ENCODE assay signal across 13 cellular contexts in genomic region chr20:19785173-19785799, GRCh38. TPM values are rescaled to one million over a fixed set of nuclear protein-coding genes. Genes with fewer than 3 reads are reported as not detected.
DNase-seq lines count a peak whose midpoint lies in the region; ATAC-seq and TF ChIP-seq lines count a peak whose summit lies in the region.
"Had no signal": no experiment of that assay in that cellular context is flagged by ENCODE, and none has a peak within 500 bp of the region (broad histone marks: within the 10 kb centered on the region; RNA-seq: fewer than 3 reads in every experiment).

No MANE protein-coding gene starts in this region.

- peaks cover 0 to 14% of the 10 kb centered on the region in 2 experiments for H3K36me3 ChIP-seq in SK-N-SH (replicated peaks in 1 of 2; ENCODE audit: control insufficient read depth in 1 of 2, insufficient read depth in 2 of 2, low read length in 1 of 2)
- H3K36me3 ChIP-seq in mucosa of rectum (ENCODE audit: control insufficient read depth in 2 of 2, insufficient read depth in 2 of 2, low read length in 2 of 2) = no peaks in the 10 kb centered on the region
- H3K36me3 ChIP-seq in uterus = no peaks in the 10 kb centered on the region
- H3K36me3 ChIP-seq in Peyer's patch = no peaks in the 10 kb centered on the region

- H3K9ac ChIP-seq in SK-N-SH = peak overlapping the region; percentile 63; the same call in 1 of the 2 replicates
- peak overlapping the region; percentile 14 to 54 for H3K9ac ChIP-seq in mucosa of rectum (ENCODE audit: low read depth in 1 of 2, low read length in 2 of 2)

- H3K27ac ChIP-seq in SK-N-SH (ENCODE audit: low read depth in 2 of 2, low read length in 1 of 2) (peak overlapping the region in 1 of 2 experiments; percentile 92; a peak in 2 of 4 replicates), epithelial cell of prostate (peak overlapping the region; percentile 76), mucosa of rectum (ENCODE audit: low read depth in 2 of 2, low read length in 2 of 2) (peak overlapping the region in 1 of 2 donors; percentile 4), uterus (peak overlapping the region; percentile 65 to 79), Peyer's patch (peak overlapping the region in 2 of 4 donors; percentile 10 to 36)

- H3K9me3 Mint-ChIP-seq in immature natural killer cell = peaks cover 0 to 2% (median 0%) of the 10 kb centered on the region in 6 donors

- no peak for ATAC-seq in SK-N-SH treated with all-trans-retinoic acid at 6 μM for 48 hours
- ATAC-seq in GM19035 (IDR thresholded peaks at IDR 0.05; ENCODE audit: unreplicated experiment) = no peak

- CTCF ChIA-PET in SK-N-SH (lab: Yijun Ruan, JAX) = interaction anchor here (0.5 to 3.2 kb wide), 24 partner anchors 8 to 241 kb away, joined by 3 to 26 read pairs (median 3); partner anchors contain the start of gene NAA20

- intact Hi-C loops in uterus (cut with DNase I; ENCODE audit: low total_unique reads) = no loop called here

- peaks cover 18% of the 10 kb centered on the region for H3F3A ChIP-seq in SK-N-SH (replicated peaks; ENCODE audit: insufficient read depth)

- H3K9me3 ChIP-seq in SK-N-SH = peaks cover 8% of the 10 kb centered on the region; the same call in 1 of the 2 replicates
- H3K9me3 ChIP-seq in mucosa of rectum (ENCODE audit: control insufficient read depth in 2 of 2, low read length in 2 of 2) = no peaks in the 10 kb centered on the region
- H3K9me3 ChIP-seq in uterus = no peaks in the 10 kb centered on the region
- H3K9me3 ChIP-seq in Peyer's patch = no peaks in the 10 kb centered on the region

- peaks cover 0 to 5% of the 10 kb centered on the region in 2 donors for H3K4me1 Mint-ChIP-seq in immature natural killer cell

- no peak overlapping the region for H3K4me3 Mint-ChIP-seq in immature natural killer cell
- H3K4me3 Mint-ChIP-seq: endodermal cell, H9 had no signal

- H3K27me3 ChIP-seq in SK-N-SH (ENCODE audit: insufficient read depth) = no peaks in the 10 kb centered on the region
- H3K27me3 ChIP-seq in mucosa of rectum (ENCODE audit: control insufficient read depth in 2 of 2, insufficient read depth in 2 of 2, low read length in 2 of 2) = no peaks in the 10 kb centered on the region
- H3K27me3 ChIP-seq in uterus = no peaks in the 10 kb centered on the region
- no peaks in the 10 kb centered on the region for H3K27me3 ChIP-seq in Peyer's patch

- POLR2A ChIA-PET in SK-N-SH (lab: Yijun Ruan, JAX) = no interaction called here

- no peak for TF ChIP-seq POLR2A in uterus (IDR thresholded peaks at IDR 0.05)
- TF ChIP-seq POLR2A in Peyer's patch (IDR thresholded peaks at IDR 0.05) = no peak

- H3K36me3 Mint-ChIP-seq in immature natural killer cell = no peaks in the 10 kb centered on the region

- H3K27ac Mint-ChIP-seq in immature natural killer cell = no peak overlapping the region
- H3K27ac Mint-ChIP-seq: endodermal cell, H9 had no signal

- H3K4me3 ChIP-seq in SK-N-SH (ENCODE audit: low read depth in 2 of 2, low read length in 1 of 2) (peak overlapping the region in 1 of 2 experiments; percentile 33; a peak in 2 of 4 replicates), mucosa of rectum (ENCODE audit: low read length in 2 of 2) (no peak overlapping the region), uterus (no peak overlapping the region), Peyer's patch (no peak overlapping the region)
- H3K4me3 ChIP-seq: GM12878 had no signal

- TF ChIP-seq CTCF in SK-N-SH (IDR thresholded peaks at IDR 0.05) = no peak
- no peak for TF ChIP-seq CTCF in uterus (IDR thresholded peaks at IDR 0.05)
- TF ChIP-seq CTCF in Peyer's patch (IDR thresholded peaks at IDR 0.05) = no peak

- DNase-seq in SK-N-SH (no peak), epithelial cell of prostate (ENCODE audit: low read depth, low spot score) (no peak), uterus (no peak), immature natural killer cell (no peak), Peyer's patch (no peak)
- DNase-seq: 8988T, NCI-H2171 had no signal

- 46% methylated on average over 4 of the region's 4 CpGs for WGBS in SK-N-SH (ENCODE audit: low lambda C conversion rate)

- no peak for TF ChIP-seq EP300 in SK-N-SH (IDR thresholded peaks at IDR 0.05; ENCODE audit: borderline replicate concordance in 1 of 2, low read depth in 1 of 2, low read length in 1 of 2)

- H2AFZ ChIP-seq in SK-N-SH (ENCODE audit: low read depth) = peak overlapping the region; percentile 30; the same call in 1 of the 2 replicates

- TF ChIP-seq RAD21 in SK-N-SH (IDR thresholded peaks at IDR 0.05; ENCODE audit: low read length) = no peak

- H3K79me2 ChIP-seq in SK-N-SH (ENCODE audit: insufficient read depth) = peaks cover 7% of the 10 kb centered on the region; the same call in 1 of the 2 replicates

- H3K4me1 ChIP-seq in SK-N-SH (ENCODE audit: control insufficient read depth in 1 of 2, insufficient read depth in 2 of 2, low read depth in 1 of 2, low read length in 1 of 2) = peaks cover 18 to 25% of the 10 kb centered on the region in 2 experiments
- H3K4me1 ChIP-seq in mucosa of rectum (ENCODE audit: control insufficient read depth in 2 of 2, insufficient read depth in 2 of 2, low read length in 2 of 2) = peaks cover 5 to 24% of the 10 kb centered on the region in 2 donors
- peaks cover 9 to 14% of the 10 kb centered on the region in 2 donors for H3K4me1 ChIP-seq in uterus
- H3K4me1 ChIP-seq in Peyer's patch = peaks cover 0 to 19% (median 0%) of the 10 kb centered on the region in 4 donors

- H3K27me3 Mint-ChIP-seq in immature natural killer cell (ENCODE audit: low read depth in 3 of 3) = peaks cover 1 to 7% (median 5%) of the 10 kb centered on the region in 3 donors

- no peaks in the 10 kb centered on the region for H3K9me2 ChIP-seq in SK-N-SH

- no peaks in the 10 kb centered on the region for H4K20me1 ChIP-seq in SK-N-SH (ENCODE audit: insufficient read depth)

- peak overlapping the region; percentile 81 for H3K4me2 ChIP-seq in SK-N-SH

TF ChIP-seq in SK-N-SH, 30 proteins besides CTCF, POLR2A, EP300 and RAD21 (continues in another document):
- TF ChIP-seq GATA2 (CRISPR knock-in tag; IDR thresholded peaks at IDR 0.05) = no peak
- no peak for TF ChIP-seq YY1 (IDR thresholded peaks at IDR 0.05; ENCODE audit: low read depth)
- no peak for TF ChIP-seq NRF1 (IDR thresholded peaks at IDR 0.05; ENCODE audit: low read depth, low read length)
- TF ChIP-seq, protein P1, sequence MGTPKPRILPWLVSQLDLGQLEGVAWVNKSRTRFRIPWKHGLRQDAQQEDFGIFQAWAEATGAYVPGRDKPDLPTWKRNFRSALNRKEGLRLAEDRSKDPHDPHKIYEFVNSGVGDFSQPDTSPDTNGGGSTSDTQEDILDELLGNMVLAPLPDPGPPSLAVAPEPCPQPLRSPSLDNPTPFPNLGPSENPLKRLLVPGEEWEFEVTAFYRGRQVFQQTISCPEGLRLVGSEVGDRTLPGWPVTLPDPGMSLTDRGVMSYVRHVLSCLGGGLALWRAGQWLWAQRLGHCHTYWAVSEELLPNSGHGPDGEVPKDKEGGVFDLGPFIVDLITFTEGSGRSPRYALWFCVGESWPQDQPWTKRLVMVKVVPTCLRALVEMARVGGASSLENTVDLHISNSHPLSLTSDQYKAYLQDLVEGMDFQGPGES (IDR thresholded peaks at IDR 0.05; ENCODE audit: low read depth, low read length) = no peak
- no peak for TF ChIP-seq POLR2AphosphoS5 (IDR thresholded peaks at IDR 0.05; ENCODE audit: low read depth, low read length)

TF ChIP-seq in SK-N-SH treated with all-trans-retinoic acid at 6 μM for 48 hours, 23 proteins besides CTCF, POLR2A, EP300 and RAD21:
- TF ChIP-seq, protein P2, sequence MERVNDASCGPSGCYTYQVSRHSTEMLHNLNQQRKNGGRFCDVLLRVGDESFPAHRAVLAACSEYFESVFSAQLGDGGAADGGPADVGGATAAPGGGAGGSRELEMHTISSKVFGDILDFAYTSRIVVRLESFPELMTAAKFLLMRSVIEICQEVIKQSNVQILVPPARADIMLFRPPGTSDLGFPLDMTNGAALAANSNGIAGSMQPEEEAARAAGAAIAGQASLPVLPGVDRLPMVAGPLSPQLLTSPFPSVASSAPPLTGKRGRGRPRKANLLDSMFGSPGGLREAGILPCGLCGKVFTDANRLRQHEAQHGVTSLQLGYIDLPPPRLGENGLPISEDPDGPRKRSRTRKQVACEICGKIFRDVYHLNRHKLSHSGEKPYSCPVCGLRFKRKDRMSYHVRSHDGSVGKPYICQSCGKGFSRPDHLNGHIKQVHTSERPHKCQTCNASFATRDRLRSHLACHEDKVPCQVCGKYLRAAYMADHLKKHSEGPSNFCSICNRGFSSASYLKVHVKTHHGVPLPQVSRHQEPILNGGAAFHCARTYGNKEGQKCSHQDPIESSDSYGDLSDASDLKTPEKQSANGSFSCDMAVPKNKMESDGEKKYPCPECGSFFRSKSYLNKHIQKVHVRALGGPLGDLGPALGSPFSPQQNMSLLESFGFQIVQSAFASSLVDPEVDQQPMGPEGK (CRISPR knock-in tag; IDR thresholded peaks at IDR 0.05; ENCODE audit: borderline replicate concordance) = no peak
- TF ChIP-seq SNAI2 (CRISPR knock-in tag; IDR thresholded peaks at IDR 0.05) (no peak), ARNTL (CRISPR knock-in tag; IDR thresholded peaks at IDR 0.05; ENCODE audit: borderline replicate concordance, low read depth) (no peak)
- TF ChIP-seq, protein P3, sequence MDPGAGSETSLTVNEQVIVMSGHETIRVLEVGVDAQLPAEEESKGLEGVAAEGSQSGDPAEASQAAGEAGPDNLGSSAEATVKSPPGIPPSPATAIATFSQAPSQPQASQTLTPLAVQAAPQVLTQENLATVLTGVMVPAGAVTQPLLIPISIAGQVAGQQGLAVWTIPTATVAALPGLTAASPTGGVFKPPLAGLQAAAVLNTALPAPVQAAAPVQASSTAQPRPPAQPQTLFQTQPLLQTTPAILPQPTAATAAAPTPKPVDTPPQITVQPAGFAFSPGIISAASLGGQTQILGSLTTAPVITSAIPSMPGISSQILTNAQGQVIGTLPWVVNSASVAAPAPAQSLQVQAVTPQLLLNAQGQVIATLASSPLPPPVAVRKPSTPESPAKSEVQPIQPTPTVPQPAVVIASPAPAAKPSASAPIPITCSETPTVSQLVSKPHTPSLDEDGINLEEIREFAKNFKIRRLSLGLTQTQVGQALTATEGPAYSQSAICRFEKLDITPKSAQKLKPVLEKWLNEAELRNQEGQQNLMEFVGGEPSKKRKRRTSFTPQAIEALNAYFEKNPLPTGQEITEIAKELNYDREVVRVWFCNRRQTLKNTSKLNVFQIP (CRISPR knock-in tag; IDR thresholded peaks at IDR 0.05; ENCODE audit: borderline replicate concordance, low read depth) = no peak

RNA-seq across cellular contexts. Expression of gene RIN2, which starts 27.2 kb away (rescaled TPM):
- polyA plus RNA-seq in SK-N-SH (2012; rRNA removed) (6.3 and 6.8 TPM in 2 replicates), immature natural killer cell (not detected)
- polyA plus RNA-seq in SK-N-SH (2012; cell fraction: cytosol; rRNA removed) = 4.6 and 6.0 TPM in 2 replicates
- polyA plus RNA-seq in SK-N-SH (2012; cell fraction: nucleus; rRNA removed) = 8.6 and 11.2 TPM in 2 replicates
- total RNA-seq in uterus (10 to 100 TPM; 29.7 to 77.5 (median 59.6) TPM), Peyer's patch (100 to 1,000 TPM in 3 of 4 donors, 10 to 100 TPM in 1; 65.2 to 181 (median 149) TPM)
